1 cellular context compared by ENCODE assay signal in the genomic region with DNA sequence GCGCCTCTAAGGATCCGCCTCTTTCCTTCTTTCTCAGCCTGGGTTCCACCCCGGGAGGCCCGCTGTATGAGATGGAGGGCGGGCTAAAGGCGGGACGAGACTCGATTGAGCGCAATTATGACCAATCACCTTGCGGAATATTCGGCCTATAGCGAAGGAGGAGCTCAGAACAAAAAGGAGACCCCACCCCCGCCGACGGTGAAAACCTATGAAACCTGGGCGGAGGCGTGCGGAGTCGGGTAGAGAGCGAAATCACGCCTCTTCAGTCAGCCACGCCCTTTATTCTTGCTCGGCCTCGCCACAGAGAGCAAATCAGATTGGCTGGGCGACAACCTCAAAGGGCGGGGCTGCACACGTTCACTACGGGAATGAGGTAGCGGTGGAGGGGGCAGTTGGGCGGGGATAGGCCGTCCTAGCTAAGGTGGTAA.
TF ChIP-seq lines count a peak whose summit lies in the region.

No MANE protein-coding gene starts in this region.

TF ChIP-seq in GM12878, 131 proteins besides CTCF, POLR2A, EP300 and RAD21 (continued from another document and continues in another):
- TF ChIP-seq, protein P1, sequence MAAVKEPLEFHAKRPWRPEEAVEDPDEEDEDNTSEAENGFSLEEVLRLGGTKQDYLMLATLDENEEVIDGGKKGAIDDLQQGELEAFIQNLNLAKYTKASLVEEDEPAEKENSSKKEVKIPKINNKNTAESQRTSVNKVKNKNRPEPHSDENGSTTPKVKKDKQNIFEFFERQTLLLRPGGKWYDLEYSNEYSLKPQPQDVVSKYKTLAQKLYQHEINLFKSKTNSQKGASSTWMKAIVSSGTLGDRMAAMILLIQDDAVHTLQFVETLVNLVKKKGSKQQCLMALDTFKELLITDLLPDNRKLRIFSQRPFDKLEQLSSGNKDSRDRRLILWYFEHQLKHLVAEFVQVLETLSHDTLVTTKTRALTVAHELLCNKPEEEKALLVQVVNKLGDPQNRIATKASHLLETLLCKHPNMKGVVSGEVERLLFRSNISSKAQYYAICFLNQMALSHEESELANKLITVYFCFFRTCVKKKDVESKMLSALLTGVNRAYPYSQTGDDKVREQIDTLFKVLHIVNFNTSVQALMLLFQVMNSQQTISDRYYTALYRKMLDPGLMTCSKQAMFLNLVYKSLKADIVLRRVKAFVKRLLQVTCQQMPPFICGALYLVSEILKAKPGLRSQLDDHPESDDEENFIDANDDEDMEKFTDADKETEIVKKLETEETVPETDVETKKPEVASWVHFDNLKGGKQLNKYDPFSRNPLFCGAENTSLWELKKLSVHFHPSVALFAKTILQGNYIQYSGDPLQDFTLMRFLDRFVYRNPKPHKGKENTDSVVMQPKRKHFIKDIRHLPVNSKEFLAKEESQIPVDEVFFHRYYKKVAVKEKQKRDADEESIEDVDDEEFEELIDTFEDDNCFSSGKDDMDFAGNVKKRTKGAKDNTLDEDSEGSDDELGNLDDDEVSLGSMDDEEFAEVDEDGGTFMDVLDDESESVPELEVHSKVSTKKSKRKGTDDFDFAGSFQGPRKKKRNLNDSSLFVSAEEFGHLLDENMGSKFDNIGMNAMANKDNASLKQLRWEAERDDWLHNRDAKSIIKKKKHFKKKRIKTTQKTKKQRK (IDR thresholded peaks at IDR 0.05; ENCODE audit: low read depth, low read length), result no peak
- TF ChIP-seq HDGF (IDR thresholded peaks at IDR 0.05) (peak; percentile 95), SP1 (IDR thresholded peaks at IDR 0.05; ENCODE audit: low read depth, low read length) (peak; percentile 79), IKZF2 (IDR thresholded peaks at IDR 0.05) (no peak), RFX5 (IDR thresholded peaks at IDR 0.05; ENCODE audit: low read depth, low read length) (peak; percentile 62), ESRRA (IDR thresholded peaks at IDR 0.05; ENCODE audit: low read length) (no peak), YY1 (IDR thresholded peaks at IDR 0.05; ENCODE audit: low read depth, low read length) (no peak), IRF3 (IDR thresholded peaks at IDR 0.05) (peak; percentile 45), JUND (IDR thresholded peaks at IDR 0.05; ENCODE audit: low read depth, low read length) (no peak), PML (IDR thresholded peaks at IDR 0.05; ENCODE audit: low read length) (no peak), SPI1 (IDR thresholded peaks at IDR 0.05; ENCODE audit: borderline replicate concordance, insufficient read depth, low read depth, low read length) (no peak), CBX3 (IDR thresholded peaks at IDR 0.05; ENCODE audit: borderline replicate concordance, low read depth) (no peak), HDAC2 (IDR thresholded peaks at IDR 0.05) (no peak), PAX5 (IDR thresholded peaks at IDR 0.05; ENCODE audit: borderline replicate concordance, low read depth, low read length) (no peak), YBX1 (IDR thresholded peaks at IDR 0.05) (no peak), ASH2L (IDR thresholded peaks at IDR 0.05; ENCODE audit: borderline replicate concordance, low read depth) (no peak), NR2F1 (conservative IDR thresholded peaks at IDR 0.05) (no peak), CREM (IDR thresholded peaks at IDR 0.05; ENCODE audit: low read depth) (peak; percentile 26; the same call in 1 of the 2 replicates), CHD2 (IDR thresholded peaks at IDR 0.05; ENCODE audit: borderline replicate concordance, low read depth, low read length) (peak; percentile 66; the same call in 1 of the 2 replicates), NBN (IDR thresholded peaks at IDR 0.05) (no peak), MYC (IDR thresholded peaks at IDR 0.05; ENCODE audit: insufficient read depth, insufficient read length, insufficient replicate concordance, low read length, severe bottlenecking) (no peak), TCF12 (IDR thresholded peaks at IDR 0.05; ENCODE audit: low read depth, low read length) (0 out of 2 replicates have a peak, but pooled peaks have one; percentile 10), FOXK2 (IDR thresholded peaks at IDR 0.05) (no peak), STAT1 (conservative IDR thresholded peaks at IDR 0.05) (no peak), CBFB (IDR thresholded peaks at IDR 0.05; ENCODE audit: low read depth) (0 out of 2 replicates have a peak, but pooled peaks have one; percentile 33), BCL11A (IDR thresholded peaks at IDR 0.05; ENCODE audit: low read depth, low read length) (no peak), EZH2 (IDR thresholded peaks at IDR 0.05; ENCODE audit: borderline replicate concordance, control insufficient read depth, low read depth, low read length) (no peak), TAF1 (IDR thresholded peaks at IDR 0.05; ENCODE audit: borderline replicate concordance, low read depth, low read length) (no peak), CHD1 (IDR thresholded peaks at IDR 0.05; ENCODE audit: low read depth, low read length) (no peak), SREBF2 (IDR thresholded peaks at IDR 0.05; ENCODE audit: low read length) (no peak), IKZF1 (conservative IDR thresholded peaks at IDR 0.05) (no peak), NFYA (IDR thresholded peaks at IDR 0.05; ENCODE audit: borderline replicate concordance, low read depth, low read length) (0 out of 2 replicates have a peak, but pooled peaks have one; percentile 8), NKRF (conservative IDR thresholded peaks at IDR 0.05) (no peak), NRF1 (conservative IDR thresholded peaks at IDR 0.05; ENCODE audit: low read depth, low read length) (no peak), PBX3 (IDR thresholded peaks at IDR 0.05; ENCODE audit: insufficient replicate concordance, low read depth, low read length) (peak; percentile 93), GABPA (IDR thresholded peaks at IDR 0.05; ENCODE audit: low read depth) (no peak), ZNF24 (IDR thresholded peaks at IDR 0.05) (no peak), CREB1 (IDR thresholded peaks at IDR 0.05; ENCODE audit: low read depth) (peak; percentile 57), TARDBP (IDR thresholded peaks at IDR 0.05; ENCODE audit: borderline replicate concordance) (no peak), ZSCAN29 (IDR thresholded peaks at IDR 0.05) (no peak), ETV6 (conservative IDR thresholded peaks at IDR 0.05 in 1 of 2, IDR thresholded peaks at IDR 0.05 in 1 of 2; ENCODE audit: borderline replicate concordance in 1 of 2, low read depth in 1 of 2) (no peak), IRF5 (IDR thresholded peaks at IDR 0.05; ENCODE audit: borderline replicate concordance) (no peak), DPF2 (IDR thresholded peaks at IDR 0.05) (no peak)
- TF ChIP-seq, protein P2, sequence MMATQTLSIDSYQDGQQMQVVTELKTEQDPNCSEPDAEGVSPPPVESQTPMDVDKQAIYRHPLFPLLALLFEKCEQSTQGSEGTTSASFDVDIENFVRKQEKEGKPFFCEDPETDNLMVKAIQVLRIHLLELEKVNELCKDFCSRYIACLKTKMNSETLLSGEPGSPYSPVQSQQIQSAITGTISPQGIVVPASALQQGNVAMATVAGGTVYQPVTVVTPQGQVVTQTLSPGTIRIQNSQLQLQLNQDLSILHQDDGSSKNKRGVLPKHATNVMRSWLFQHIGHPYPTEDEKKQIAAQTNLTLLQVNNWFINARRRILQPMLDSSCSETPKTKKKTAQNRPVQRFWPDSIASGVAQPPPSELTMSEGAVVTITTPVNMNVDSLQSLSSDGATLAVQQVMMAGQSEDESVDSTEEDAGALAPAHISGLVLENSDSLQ (IDR thresholded peaks at IDR 0.05), result peak; percentile 98
- TF ChIP-seq, protein P3, sequence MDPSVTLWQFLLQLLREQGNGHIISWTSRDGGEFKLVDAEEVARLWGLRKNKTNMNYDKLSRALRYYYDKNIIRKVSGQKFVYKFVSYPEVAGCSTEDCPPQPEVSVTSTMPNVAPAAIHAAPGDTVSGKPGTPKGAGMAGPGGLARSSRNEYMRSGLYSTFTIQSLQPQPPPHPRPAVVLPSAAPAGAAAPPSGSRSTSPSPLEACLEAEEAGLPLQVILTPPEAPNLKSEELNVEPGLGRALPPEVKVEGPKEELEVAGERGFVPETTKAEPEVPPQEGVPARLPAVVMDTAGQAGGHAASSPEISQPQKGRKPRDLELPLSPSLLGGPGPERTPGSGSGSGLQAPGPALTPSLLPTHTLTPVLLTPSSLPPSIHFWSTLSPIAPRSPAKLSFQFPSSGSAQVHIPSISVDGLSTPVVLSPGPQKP (IDR thresholded peaks at IDR 0.05; ENCODE audit: low read depth, low read length), result no peak
- TF ChIP-seq, protein P4, sequence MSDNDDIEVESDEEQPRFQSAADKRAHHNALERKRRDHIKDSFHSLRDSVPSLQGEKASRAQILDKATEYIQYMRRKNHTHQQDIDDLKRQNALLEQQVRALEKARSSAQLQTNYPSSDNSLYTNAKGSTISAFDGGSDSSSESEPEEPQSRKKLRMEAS (IDR thresholded peaks at IDR 0.05; ENCODE audit: low read depth, low read length), result peak; percentile 54; the same call in 1 of the 2 replicates
- TF ChIP-seq, protein P5, sequence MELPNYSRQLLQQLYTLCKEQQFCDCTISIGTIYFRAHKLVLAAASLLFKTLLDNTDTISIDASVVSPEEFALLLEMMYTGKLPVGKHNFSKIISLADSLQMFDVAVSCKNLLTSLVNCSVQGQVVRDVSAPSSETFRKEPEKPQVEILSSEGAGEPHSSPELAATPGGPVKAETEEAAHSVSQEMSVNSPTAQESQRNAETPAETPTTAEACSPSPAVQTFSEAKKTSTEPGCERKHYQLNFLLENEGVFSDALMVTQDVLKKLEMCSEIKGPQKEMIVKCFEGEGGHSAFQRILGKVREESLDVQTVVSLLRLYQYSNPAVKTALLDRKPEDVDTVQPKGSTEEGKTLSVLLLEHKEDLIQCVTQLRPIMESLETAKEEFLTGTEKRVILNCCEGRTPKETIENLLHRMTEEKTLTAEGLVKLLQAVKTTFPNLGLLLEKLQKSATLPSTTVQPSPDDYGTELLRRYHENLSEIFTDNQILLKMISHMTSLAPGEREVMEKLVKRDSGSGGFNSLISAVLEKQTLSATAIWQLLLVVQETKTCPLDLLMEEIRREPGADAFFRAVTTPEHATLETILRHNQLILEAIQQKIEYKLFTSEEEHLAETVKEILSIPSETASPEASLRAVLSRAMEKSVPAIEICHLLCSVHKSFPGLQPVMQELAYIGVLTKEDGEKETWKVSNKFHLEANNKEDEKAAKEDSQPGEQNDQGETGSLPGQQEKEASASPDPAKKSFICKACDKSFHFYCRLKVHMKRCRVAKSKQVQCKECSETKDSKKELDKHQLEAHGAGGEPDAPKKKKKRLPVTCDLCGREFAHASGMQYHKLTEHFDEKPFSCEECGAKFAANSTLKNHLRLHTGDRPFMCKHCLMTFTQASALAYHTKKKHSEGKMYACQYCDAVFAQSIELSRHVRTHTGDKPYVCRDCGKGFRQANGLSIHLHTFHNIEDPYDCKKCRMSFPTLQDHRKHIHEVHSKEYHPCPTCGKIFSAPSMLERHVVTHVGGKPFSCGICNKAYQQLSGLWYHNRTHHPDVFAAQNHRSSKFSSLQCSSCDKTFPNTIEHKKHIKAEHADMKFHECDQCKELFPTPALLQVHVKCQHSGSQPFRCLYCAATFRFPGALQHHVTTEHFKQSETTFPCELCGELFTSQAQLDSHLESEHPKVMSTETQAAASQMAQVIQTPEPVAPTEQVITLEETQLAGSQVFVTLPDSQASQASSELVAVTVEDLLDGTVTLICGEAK (IDR thresholded peaks at IDR 0.05; ENCODE audit: borderline replicate concordance), result no peak
- TF ChIP-seq, protein P6, sequence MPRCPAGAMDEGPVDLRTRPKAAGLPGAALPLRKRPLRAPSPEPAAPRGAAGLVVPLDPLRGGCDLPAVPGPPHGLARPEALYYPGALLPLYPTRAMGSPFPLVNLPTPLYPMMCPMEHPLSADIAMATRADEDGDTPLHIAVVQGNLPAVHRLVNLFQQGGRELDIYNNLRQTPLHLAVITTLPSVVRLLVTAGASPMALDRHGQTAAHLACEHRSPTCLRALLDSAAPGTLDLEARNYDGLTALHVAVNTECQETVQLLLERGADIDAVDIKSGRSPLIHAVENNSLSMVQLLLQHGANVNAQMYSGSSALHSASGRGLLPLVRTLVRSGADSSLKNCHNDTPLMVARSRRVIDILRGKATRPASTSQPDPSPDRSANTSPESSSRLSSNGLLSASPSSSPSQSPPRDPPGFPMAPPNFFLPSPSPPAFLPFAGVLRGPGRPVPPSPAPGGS (IDR thresholded peaks at IDR 0.05; ENCODE audit: borderline replicate concordance, insufficient read depth, low read depth, low read length, poor library complexity, severe bottlenecking), result peak; percentile 23
